ENCODE assay signal across 9 cellular contexts in the genomic region with DNA sequence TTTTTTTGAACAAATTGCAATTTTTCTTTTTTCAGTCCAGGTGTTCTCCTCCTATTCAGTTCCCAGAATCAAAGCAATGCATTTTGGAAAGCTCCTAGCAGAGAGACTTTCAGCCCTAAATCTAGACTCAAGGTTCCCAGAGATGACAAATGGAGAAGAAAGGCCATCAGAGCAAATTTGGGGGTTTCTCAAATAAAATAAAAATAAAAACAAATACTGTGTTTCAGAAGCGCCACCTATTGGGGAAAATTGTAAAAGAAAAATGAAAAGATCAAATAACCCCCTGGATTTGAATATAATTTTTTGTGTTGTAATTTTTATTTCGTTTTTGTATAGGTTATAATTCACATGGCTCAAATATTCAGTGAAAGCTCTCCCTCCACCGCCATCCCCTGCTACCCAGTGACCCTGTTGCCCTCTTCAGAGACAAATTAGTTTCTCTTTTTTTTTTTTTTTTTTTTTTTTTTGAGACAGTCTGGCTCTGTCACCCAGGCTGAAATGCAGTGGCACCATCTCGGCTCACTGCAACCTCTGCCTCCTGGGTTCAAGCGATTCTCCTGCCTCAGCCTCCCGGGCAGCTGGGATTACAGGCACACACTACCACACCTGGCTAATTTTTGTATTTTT. TPM values are rescaled to one million over a fixed set of nuclear protein-coding genes. Genes with fewer than 3 reads are reported as not detected.
DNase-seq lines count a peak whose midpoint lies in the region; ATAC-seq and TF ChIP-seq lines count a peak whose summit lies in the region.
"Had no signal": no experiment of that assay in that cellular context is flagged by ENCODE, and none has a peak within 500 bp of the region (broad histone marks: within the 10 kb centered on the region; RNA-seq: fewer than 3 reads in every experiment).

No MANE protein-coding gene starts in this region.

- no peak overlapping the region for H4K91ac ChIP-seq in neuronal stem cell (ENCODE audit: low read depth, low read length, poor library complexity)

- TF ChIP-seq CTCF in C4-2B (conservative IDR thresholded peaks at IDR 0.05): peak; percentile 80
- TF ChIP-seq CTCF in GM23338 (conservative IDR thresholded peaks at IDR 0.05; ENCODE audit: low read depth in 2 of 2): peak in 1 of 2 experiments; percentile 78; a peak in 3 of 4 replicates
- peak; percentile 40 for TF ChIP-seq CTCF in activated B cell treated with CpG ODN at 0.5 μM for 24 hours (IDR thresholded peaks at IDR 0.05)

- no peak overlapping the region for H3K23ac ChIP-seq in neuronal stem cell (ENCODE audit: low read depth, low read length, poor library complexity)

- no peak overlapping the region for H3K4me3 ChIP-seq in GM23338
- H3K4me3 ChIP-seq in neuronal stem cell (ENCODE audit: low read length in 2 of 2): no peak overlapping the region

- H3K4me1 ChIP-seq in GM23338 (ENCODE audit: insufficient read depth) (no peaks in the 10 kb centered on the region), neuronal stem cell (ENCODE audit: control insufficient read depth in 2 of 2, insufficient read depth in 1 of 2, low read depth in 1 of 2, low read length in 2 of 2) (no peaks in the 10 kb centered on the region)

- POLR2A ChIA-PET in activated B cell treated with CpG ODN at 0.5 μM for 24 hours (lab: Charles Lee): interaction anchor here (0.7 to 1.6 kb wide), 2 partner anchors 57 to 122 kb away, joined by 3 to 4 read pairs; no protein-coding TSS in a partner anchor

- H3K27me3 ChIP-seq in GM23338 (ENCODE audit: insufficient read depth): 0 out of 2 replicates have a peak, but pooled peaks cover 3% of the 10 kb centered on the region
- peaks cover 0 to 22% (median 5%) of the 10 kb centered on the region in 3 experiments for H3K27me3 ChIP-seq in neuronal stem cell (ENCODE audit: control insufficient read depth in 3 of 3, insufficient read depth in 3 of 3, low read depth in 1 of 3, low read length in 3 of 3)

- H3K9me3 Mint-ChIP-seq in GM23338: no peaks in the 10 kb centered on the region; the same call in 2 of the 3 replicates
- no peaks in the 10 kb centered on the region for H3K9me3 Mint-ChIP-seq in activated B cell treated with CpG ODN at 0.5 μM for 24 hours
- no peaks in the 10 kb centered on the region for H3K9me3 Mint-ChIP-seq in immature natural killer cell
- H3K9me3 Mint-ChIP-seq: memory B cell had no signal

- no peak overlapping the region for H3K14ac ChIP-seq in neuronal stem cell (ENCODE audit: low read length)

- no peak overlapping the region for H2BK15ac ChIP-seq in neuronal stem cell (ENCODE audit: low read length)

- no peak overlapping the region for H3K18ac ChIP-seq in neuronal stem cell (ENCODE audit: low read length)

- intact Hi-C loops in activated B cell treated with CpG ODN at 0.5 μM for 24 hours (cut with micrococcal nuclease): loop anchor here (1.0 kb wide), 2 partner anchors 57 to 155 kb away; no protein-coding TSS in a partner anchor

- H4K8ac ChIP-seq in neuronal stem cell (ENCODE audit: low read depth, low read length): no peak overlapping the region

- H3K4me1 Mint-ChIP-seq in GM23338: peaks cover 6% of the 10 kb centered on the region; the same call in 2 of the 3 replicates
- H3K4me1 Mint-ChIP-seq in activated B cell treated with CpG ODN at 0.5 μM for 24 hours: peaks cover 2% of the 10 kb centered on the region
- H3K4me1 Mint-ChIP-seq in immature natural killer cell: peaks cover 11 to 21% of the 10 kb centered on the region in 2 donors
- H3K4me1 Mint-ChIP-seq: memory B cell had no signal

- CTCF ChIA-PET in activated B cell treated with CpG ODN at 0.5 μM for 24 hours (lab: Charles Lee): interaction anchor here (1.0 to 6.4 kb wide), 6 partner anchors 13 to 181 kb away, joined by 3 to 39 read pairs (median 4); no protein-coding TSS in a partner anchor

- WGBS in neuronal stem cell (ENCODE audit: extremely low coverage in 2 of 2, insufficient read length in 2 of 2, insufficient replicate concordance in 1 of 2), 2 donors: no CpG with 5 or more reads among the region's 6 CpGs

- H4K20me1 ChIP-seq in GM23338 (replicated peaks; ENCODE audit: insufficient read depth): no peaks in the 10 kb centered on the region

- H3K4ac ChIP-seq in neuronal stem cell (ENCODE audit: low read length): no peak overlapping the region

- peaks cover 0 to 2% of the 10 kb centered on the region in 2 donors for H3K9me3 ChIP-seq in neuronal stem cell (replicated peaks in 1 of 2; ENCODE audit: control insufficient read depth in 2 of 2, insufficient read depth in 1 of 2, low read depth in 1 of 2, low read length in 2 of 2)

- DNase-seq in GM23338 (ENCODE audit: low spot score) (peak; percentile 54), activated B cell treated with CpG ODN at 0.5 μM for 24 hours (no peak), immature natural killer cell (peak; percentile 45 to 57 (median 53)), NCI-H774 (lab: John Stamatoyannopoulos, UW) (no peak), neuronal stem cell (ENCODE audit: low spot score) (no peak), left lobe of liver (ENCODE audit: low spot score) (no peak), NCI-H510A treated with DMSO at 0.1 percent for 48 hours (lab: John Stamatoyannopoulos, UW) (no peak)

- 0 out of 2 replicates have a peak, but pooled peaks cover 3% of the 10 kb centered on the region for H3F3A ChIP-seq in GM23338 (replicated peaks; ENCODE audit: low read depth)

- H3K4me3 Mint-ChIP-seq in GM23338: no peak overlapping the region
- H3K4me3 Mint-ChIP-seq in activated B cell treated with CpG ODN at 0.5 μM for 24 hours: no peak overlapping the region
- peak overlapping the region in 3 of 5 donors; percentile 13 to 47 (median 18) for H3K4me3 Mint-ChIP-seq in immature natural killer cell
- H3K4me3 Mint-ChIP-seq: memory B cell had no signal

- H3K27me3 Mint-ChIP-seq in GM23338 (ENCODE audit: insufficient read depth, low read depth, poor library complexity) (peaks cover 2% of the 10 kb centered on the region), activated B cell treated with CpG ODN at 0.5 μM for 24 hours (peaks cover 4% of the 10 kb centered on the region), immature natural killer cell (ENCODE audit: low read depth in 3 of 3) (peaks cover 1 to 3% (median 2%) of the 10 kb centered on the region in 3 donors)

- H3K27ac ChIP-seq in C4-2B (no peak overlapping the region), GM23338 (ENCODE audit: low read depth) (no peak overlapping the region), neuronal stem cell (replicated peaks; ENCODE audit: low read length) (no peak overlapping the region)

- no peak overlapping the region for H3K27ac Mint-ChIP-seq in GM23338
- H3K27ac Mint-ChIP-seq in activated B cell treated with CpG ODN at 0.5 μM for 24 hours: no peak overlapping the region
- peak overlapping the region in 5 of 6 donors; percentile 41 to 81 (median 71) for H3K27ac Mint-ChIP-seq in immature natural killer cell
- H3K27ac Mint-ChIP-seq: memory B cell had no signal

- no peak overlapping the region for H2BK5ac ChIP-seq in neuronal stem cell (ENCODE audit: low read length)

- no peaks in the 10 kb centered on the region for H3K79me2 ChIP-seq in GM23338 (replicated peaks; ENCODE audit: insufficient read depth)

- H2AK5ac ChIP-seq in neuronal stem cell (ENCODE audit: low read depth, low read length): no peak overlapping the region

- H3K9ac ChIP-seq in neuronal stem cell (ENCODE audit: low read depth, low read length, poor library complexity): no peak overlapping the region

- H2BK120ac ChIP-seq in neuronal stem cell (ENCODE audit: low read depth, low read length): no peak overlapping the region

- H3K79me1 ChIP-seq in neuronal stem cell (ENCODE audit: low read depth, low read length): no peaks in the 10 kb centered on the region

- H2AFZ ChIP-seq in GM23338: no peak overlapping the region
- no peak overlapping the region for H2AFZ ChIP-seq in neuronal stem cell (ENCODE audit: low read length)

- H3K36me3 Mint-ChIP-seq in GM23338 (ENCODE audit: low read depth) (no peaks in the 10 kb centered on the region), activated B cell treated with CpG ODN at 0.5 μM for 24 hours (ENCODE audit: low read depth) (no peaks in the 10 kb centered on the region), immature natural killer cell (no peaks in the 10 kb centered on the region)
- H3K36me3 Mint-ChIP-seq: memory B cell had no signal

- H3K4me2 ChIP-seq in GM23338 (no peak overlapping the region), neuronal stem cell (ENCODE audit: insufficient read depth, low read length, poor library complexity, severe bottlenecking) (no peak overlapping the region)

- H2BK12ac ChIP-seq in neuronal stem cell (ENCODE audit: low read length): no peak overlapping the region

- no peaks in the 10 kb centered on the region for H3K36me3 ChIP-seq in GM23338 (ENCODE audit: insufficient read depth)
- no peaks in the 10 kb centered on the region for H3K36me3 ChIP-seq in neuronal stem cell (replicated peaks in 1 of 2; ENCODE audit: control insufficient read depth in 2 of 2, insufficient read depth in 2 of 2, low read length in 2 of 2)

- ATAC-seq in GM23338 (no peak), activated B cell treated with CpG ODN at 0.5 μM for 24 hours (ENCODE audit: low read depth) (no peak), left lobe of liver (no peak)

- no peaks in the 10 kb centered on the region for H3K9me2 ChIP-seq in GM23338 (ENCODE audit: insufficient read depth)

RNA-seq across cellular contexts. Expression of a gene that starts 6.2 kb away (rescaled TPM):
- total RNA-seq in GM23338 (2014; rRNA removed; shearing (Covaris generic)): 42.2 and 42.8 TPM in 2 replicates
- polyA plus RNA-seq in GM23338 (2016; fragmentation: Nextera tagmentation; extraction: Ambion mirVana) (9.9 and 11.8 TPM in 2 replicates), immature natural killer cell (10 to 100 TPM; 13.7 to 26.3 (median 14.1) TPM)
- total RNA-seq in activated B cell treated with CpG ODN at 0.5 μM for 24 hours (28.4 and 34.2 TPM in 2 replicates), left lobe of liver (22.8 TPM)
- 14.9 TPM for polyA plus RNA-seq in neuronal stem cell (2013, experiment 1 of 2)
- 15.7 TPM for polyA plus RNA-seq in neuronal stem cell (2013, experiment 2 of 2)

RNA-seq across cellular contexts. Expression of a gene that starts 9.1 kb away (rescaled TPM):
- not detected in 2 replicates for total RNA-seq in GM23338 (2014; rRNA removed; shearing (Covaris generic))
- polyA plus RNA-seq in GM23338 (2016; fragmentation: Nextera tagmentation; extraction: Ambion mirVana) (not detected in 2 replicates), immature natural killer cell (10 to 100 TPM in 2 of 3 donors, 1 to 10 TPM in 1; 4.1 to 40.7 (median 10.8) TPM)
- total RNA-seq in activated B cell treated with CpG ODN at 0.5 μM for 24 hours (0.20 TPM in 1 of 2 replicates, not detected in the other), left lobe of liver (0.23 TPM)
- not detected for polyA plus RNA-seq in neuronal stem cell (2013, experiment 1 of 2)
- not detected for polyA plus RNA-seq in neuronal stem cell (2013, experiment 2 of 2)

RNA-seq across cellular contexts. Expression of a gene that starts 10.7 kb away (rescaled TPM):
- total RNA-seq in GM23338 (2014; rRNA removed; shearing (Covaris generic)): not detected in 2 replicates
- polyA plus RNA-seq in GM23338 (2016; fragmentation: Nextera tagmentation; extraction: Ambion mirVana) (not detected in 2 replicates), immature natural killer cell (10 to 100 TPM; 19.8 to 97.2 (median 20.5) TPM)
- total RNA-seq in activated B cell treated with CpG ODN at 0.5 μM for 24 hours (1.8 TPM in 1 of 2 replicates, not detected in the other), left lobe of liver (1.6 TPM)
- polyA plus RNA-seq in neuronal stem cell (2013, experiment 1 of 2): not detected
- not detected for polyA plus RNA-seq in neuronal stem cell (2013, experiment 2 of 2)

RNA-seq across cellular contexts. Expression of a gene that starts 48.2 kb away (rescaled TPM):
- total RNA-seq in GM23338 (2014; rRNA removed; shearing (Covaris generic)): 41.7 and 50.1 TPM in 2 replicates
- polyA plus RNA-seq in GM23338 (2016; fragmentation: Nextera tagmentation; extraction: Ambion mirVana) (987 and 1,075 TPM in 2 replicates), immature natural killer cell (100 to 1,000 TPM; 448 to 825 (median 551) TPM)
- total RNA-seq in activated B cell treated with CpG ODN at 0.5 μM for 24 hours (199 and 230 TPM in 2 replicates), left lobe of liver (94.9 TPM)
- polyA plus RNA-seq in neuronal stem cell (2013, experiment 1 of 2): 596 TPM
- 596 TPM for polyA plus RNA-seq in neuronal stem cell (2013, experiment 2 of 2)

RNA-seq across cellular contexts. Expression of a gene that starts 48.7 kb away (rescaled TPM):
- not detected in 2 replicates for total RNA-seq in GM23338 (2014; rRNA removed; shearing (Covaris generic))
- polyA plus RNA-seq in GM23338 (2016; fragmentation: Nextera tagmentation; extraction: Ambion mirVana) (not detected in 2 replicates), immature natural killer cell (100 to 1,000 TPM in 2 of 3 donors, 10 to 100 TPM in 1; 50.4 to 456 (median 296) TPM)
- total RNA-seq in activated B cell treated with CpG ODN at 0.5 μM for 24 hours (0.59 and 0.95 TPM in 2 replicates), left lobe of liver (1.5 TPM)
- not detected for polyA plus RNA-seq in neuronal stem cell (2013, experiment 1 of 2)
- polyA plus RNA-seq in neuronal stem cell (2013, experiment 2 of 2): not detected

Comparison
In these comparisons a context has a peak if more than half of its experiments do, and no peak if none do; other contexts are left out.
1. DNase-seq: peak in GM23338 (single experiment) and immature natural killer cell (3 of 3); none in activated B cell treated with CpG ODN at 0.5 μM for 24 hours (single experiment), NCI-H774 (single experiment), neuronal stem cell (single experiment), left lobe of liver (single experiment) and NCI-H510A treated with DMSO at 0.1 percent for 48 hours (single experiment).
2. H3K27ac Mint-ChIP-seq: peak in immature natural killer cell (5 of 6); none in GM23338 (single experiment) and activated B cell treated with CpG ODN at 0.5 μM for 24 hours (single experiment).
3. H3K4me3 Mint-ChIP-seq: peak in immature natural killer cell (3 of 5); none in GM23338 (single experiment) and activated B cell treated with CpG ODN at 0.5 μM for 24 hours (single experiment).